14 cellular contexts compared by ENCODE assay signal in the genomic region with DNA sequence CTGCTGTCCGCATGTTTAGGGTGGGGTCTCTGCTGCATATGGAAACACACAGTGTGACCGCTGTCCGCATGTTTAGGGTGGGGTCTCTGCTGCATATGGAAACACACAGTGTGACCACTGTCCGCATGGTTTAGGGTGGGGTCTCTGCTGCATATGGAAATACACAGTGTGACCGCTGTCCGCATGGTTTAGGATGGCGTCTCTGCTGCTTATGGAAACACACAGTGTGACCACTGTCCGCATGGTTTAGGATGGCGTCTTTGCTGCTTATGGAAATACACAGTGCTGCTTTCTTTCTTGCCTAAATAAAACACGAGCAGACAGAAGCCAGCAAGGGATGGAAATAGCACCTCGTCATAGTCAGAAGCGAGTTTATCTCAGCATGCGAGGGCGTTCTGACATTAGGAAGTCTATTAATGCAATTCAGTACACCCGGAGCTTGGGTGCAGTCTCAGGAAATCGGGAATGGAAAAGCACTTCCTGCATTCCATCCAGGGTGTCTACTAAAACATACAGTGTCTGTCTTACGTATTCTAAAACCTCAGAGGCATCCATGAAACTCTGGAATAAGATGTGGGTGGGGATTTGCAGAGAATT. TPM values are rescaled to one million over a fixed set of nuclear protein-coding genes. Genes with fewer than 3 reads are reported as not detected.
DNase-seq lines count a peak whose midpoint lies in the region; ATAC-seq and TF ChIP-seq lines count a peak whose summit lies in the region.
"Had no signal": no experiment of that assay in that cellular context is flagged by ENCODE, and none has a peak within 500 bp of the region (broad histone marks: within the 10 kb centered on the region; RNA-seq: fewer than 3 reads in every experiment).

No MANE protein-coding gene starts in this region.

- H3K36me3 Mint-ChIP-seq in natural killer cell: no peaks in the 10 kb centered on the region

- H3K9me3 Mint-ChIP-seq in natural killer cell: peaks cover 3 to 4% of the 10 kb centered on the region in 2 donors

- no peaks in the 10 kb centered on the region for H3K27me3 Mint-ChIP-seq in natural killer cell (ENCODE audit: low read depth in 2 of 2)

- H3K27ac Mint-ChIP-seq in natural killer cell: no peak overlapping the region

- H3K27ac ChIP-seq in upper lobe of right lung: no peak overlapping the region
- H3K27ac ChIP-seq: C4-2B, SJCRH30, thyroid gland had no signal

- intact Hi-C loops in upper lobe of right lung (cut with DNase I): no loop called here
- intact Hi-C loops in natural killer cell (cut with micrococcal nuclease): no loop called here

- H3K4me3 Mint-ChIP-seq in natural killer cell: no peak overlapping the region

- H3K4me1 ChIP-seq in upper lobe of right lung: no peaks in the 10 kb centered on the region
- H3K4me1 ChIP-seq: SJCRH30, thyroid gland had no signal

- TF ChIP-seq CTCF in upper lobe of right lung (IDR thresholded peaks at IDR 0.05) (no peak), natural killer cell (IDR thresholded peaks at IDR 0.05) (no peak)

- H3K4me1 Mint-ChIP-seq in natural killer cell: peaks cover 0 to 16% of the 10 kb centered on the region in 2 donors

- in situ Hi-C loops in SK-MEL-5 (cut with HindIII; ENCODE audit: low pct_unique_long_range_greater_than_20kb, low sequenced_read_pairs): no loop called here

- no peak overlapping the region for H3K4me3 ChIP-seq in upper lobe of right lung
- H3K4me3 ChIP-seq: SJCRH30, thyroid gland had no signal

- peak; percentile 38 for DNase-seq in activated CD8-positive, alpha-beta memory T cell treated with anti-CD3 and anti-CD28 coated beads for 24 hours
- no peak for DNase-seq in activated CD8-positive, alpha-beta memory T cell treated with anti-CD3 and anti-CD28 coated beads, Interleukin-2, amount 50 U/mL, for 4 hours
- DNase-seq in SK-MEL-5 (ENCODE audit: low read depth, low spot score) (peak; percentile 83), foreskin melanocyte (peak; percentile 75), upper lobe of right lung (peak; percentile 15), natural killer cell (no peak)
- DNase-seq in activated CD4-positive, alpha-beta T cell treated with anti-CD3 and anti-CD28 coated beads for 48 hours: no peak
- DNase-seq: activated CD4-positive, alpha-beta T cell treated with anti-CD3 and anti-CD28 coated beads, Interleukin-2, amount 50 U/mL, for 1 hour; kidney; NCI-H1930; SJCRH30; thyroid gland had no signal

- no peaks in the 10 kb centered on the region for H3K36me3 ChIP-seq in upper lobe of right lung
- H3K36me3 ChIP-seq: SJCRH30, thyroid gland had no signal

- H3K9me3 ChIP-seq in upper lobe of right lung: no peaks in the 10 kb centered on the region
- H3K9me3 ChIP-seq: SJCRH30, thyroid gland had no signal

- ATAC-seq in upper lobe of right lung: no peak
- no peak for ATAC-seq in natural killer cell
- no peak for ATAC-seq in HG02973 (IDR thresholded peaks at IDR 0.05; ENCODE audit: unreplicated experiment)

- no peaks in the 10 kb centered on the region for H3K27me3 ChIP-seq in upper lobe of right lung
- H3K27me3 ChIP-seq: SJCRH30, thyroid gland had no signal

RNA-seq across cellular contexts. Expression of a gene that starts 32.6 kb away (rescaled TPM):
- 33.5 and 36.0 TPM in 2 replicates for total RNA-seq in SK-MEL-5 (2014; rRNA removed; shearing (Covaris generic))
- polyA plus RNA-seq in SK-MEL-5 (2015; cell fraction: cytosol; rRNA removed): 90.3 and 90.9 TPM in 2 replicates
- polyA plus RNA-seq in SK-MEL-5 (2015; cell fraction: nucleus; rRNA removed): 49.5 and 57.4 TPM in 2 replicates
- total RNA-seq in upper lobe of right lung (71.1 TPM), natural killer cell (10 to 100 TPM; 49.3 to 61.8 (median 54.8) TPM)

RNA-seq across cellular contexts. Expression of a gene that starts 47.7 kb away (rescaled TPM):
- total RNA-seq in SK-MEL-5 (2014; rRNA removed; shearing (Covaris generic)): 4.5 and 8.2 TPM in 2 replicates
- 13.4 and 17.7 TPM in 2 replicates for polyA plus RNA-seq in SK-MEL-5 (2015; cell fraction: cytosol; rRNA removed)
- polyA plus RNA-seq in SK-MEL-5 (2015; cell fraction: nucleus; rRNA removed): 29.0 and 56.4 TPM in 2 replicates
- total RNA-seq in upper lobe of right lung: 0.26 TPM
- total RNA-seq in natural killer cell: under 1 TPM in 2 of 3 donors, not detected in 1; 0.11 to 0.14 TPM
- total RNA-seq: SJCRH30 had no signal

Comparison
In these comparisons a context has a peak if more than half of its experiments do, and no peak if none do; other contexts are left out.
1. DNase-seq: peak in activated CD8-positive, alpha-beta memory T cell treated with anti-CD3 and anti-CD28 coated beads for 24 hours (single experiment), SK-MEL-5 (single experiment), foreskin melanocyte (single experiment) and upper lobe of right lung (single experiment); none in activated CD8-positive, alpha-beta memory T cell treated with anti-CD3 and anti-CD28 coated beads, Interleukin-2, amount 50 U/mL, for 4 hours (single experiment), natural killer cell (single experiment) and activated CD4-positive, alpha-beta T cell treated with anti-CD3 and anti-CD28 coated beads for 48 hours (single experiment).